23 cellular contexts compared by ENCODE assay signal in the genomic region with DNA sequence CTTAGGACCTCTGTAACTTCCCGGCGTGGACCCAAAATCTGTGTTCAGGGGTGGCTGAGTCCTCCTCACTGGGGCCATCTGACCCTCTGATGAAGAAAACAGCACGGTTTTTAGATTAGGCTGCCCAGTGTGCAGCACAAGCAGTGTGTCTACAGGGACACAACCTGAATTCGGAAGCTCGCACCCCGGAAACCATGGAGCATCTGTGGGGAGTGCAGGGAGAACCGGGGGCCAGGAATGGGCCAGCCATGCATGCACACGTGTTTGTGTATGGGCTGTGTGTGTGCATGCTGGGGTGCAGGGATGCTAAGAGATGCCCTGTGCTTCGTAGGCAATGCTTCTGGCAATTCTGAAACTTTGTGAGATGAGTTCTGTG.
"Had no signal": no experiment of that assay in that cellular context is flagged by ENCODE, and none has a peak within 500 bp of the region (broad histone marks: within the 10 kb centered on the region; RNA-seq: fewer than 3 reads in every experiment).

No MANE protein-coding gene starts in this region.

- H3K36me3 Mint-ChIP-seq: naive thymus-derived CD4-positive, alpha-beta T cell had no signal

- ATAC-seq: esophagus mucosa; foreskin keratinocyte; gastroesophageal sphincter; heart left ventricle; naive thymus-derived CD4-positive, alpha-beta T cell; pancreas; right lobe of liver had no signal

- H3K27ac Mint-ChIP-seq: endodermal cell; naive thymus-derived CD4-positive, alpha-beta T cell; nephron had no signal

- H3K9me3 Mint-ChIP-seq: endodermal cell, nephron had no signal

- H3K4me3 Mint-ChIP-seq: endodermal cell; naive thymus-derived CD4-positive, alpha-beta T cell; nephron had no signal

- H3K4me1 Mint-ChIP-seq: naive thymus-derived CD4-positive, alpha-beta T cell had no signal

- DNase-seq: central memory CD4-positive, alpha-beta T cell; dorsolateral prefrontal cortex; effector CD8-positive, alpha-beta T cell; foreskin keratinocyte; heart left ventricle; hippocampal formation; mesenchymal stem cell; midbrain; naive thymus-derived CD4-positive, alpha-beta T cell; nucleus accumbens; pancreas; right lobe of liver; small intestine; stimulated activated CD4-positive, alpha-beta T cell treated with anti-CD3 and anti-CD28 coated beads, Interleukin-15, amount 100 ng/mL, for 24 hours; stimulated activated CD4-positive, alpha-beta T cell treated with anti-CD3 and anti-CD28 coated beads, Interleukin-2, amount 100 ng/mL, for 48 hours; stimulated activated CD8-positive, alpha-beta memory T cell treated with anti-CD3 and anti-CD28 coated beads, Interleukin-4, amount 100 ng/mL, for 48 hours; stimulated activated naive CD4-positive, alpha-beta T cell; stomach; thyroid gland had no signal
